Comparison of ENCODE assay signal across 8 cellular contexts in genomic region chr11:9759519-9760179, GRCh38.
DNase-seq lines count a peak whose midpoint lies in the region; ATAC-seq and TF ChIP-seq lines count a peak whose summit lies in the region.

No MANE protein-coding gene starts in this region.

- H3K4me1 ChIP-seq in ACC112 (ENCODE audit: control insufficient read depth, insufficient read depth, low read length, unreplicated experiment) (peaks cover 51% of the 10 kb centered on the region), parathyroid adenoma (peaks cover 7% of the 10 kb centered on the region), tibial artery (peaks cover 7 to 58% (median 36%) of the 10 kb centered on the region in 4 donors)

- peak; percentile 63 for ATAC-seq in GM18861 (IDR thresholded peaks at IDR 0.05; ENCODE audit: unreplicated experiment)
- peak; percentile 37 for ATAC-seq in HG03520 (IDR thresholded peaks at IDR 0.05; ENCODE audit: unreplicated experiment)

- POLR2A ChIA-PET in RWPE1 (lab: Yijun Ruan, JAX; ENCODE audit: low non-redundant PET): interaction anchor here (0.6 to 1.2 kb wide), 6 partner anchors 8 to 550 kb away, joined by 3 to 7 read pairs (median 3); no protein-coding TSS in a partner anchor

- H3K79me2 ChIP-seq in ACC112 (ENCODE audit: control insufficient read depth, insufficient read depth, low read length, unreplicated experiment): peaks cover 22% of the 10 kb centered on the region
- H3K79me2 ChIP-seq in parathyroid adenoma: no peaks in the 10 kb centered on the region

- TF ChIP-seq CTCF in RWPE1 (conservative IDR thresholded peaks at IDR 0.05; ENCODE audit: low read depth): no peak
- TF ChIP-seq CTCF in parathyroid adenoma (IDR thresholded peaks at IDR 0.05): no peak
- no peak for TF ChIP-seq CTCF in tibial artery (IDR thresholded peaks at IDR 0.05)

- no peaks in the 10 kb centered on the region for H3K9me3 ChIP-seq in parathyroid adenoma (ENCODE audit: control insufficient read depth, low read length)
- no peaks in the 10 kb centered on the region for H3K9me3 ChIP-seq in tibial artery

- CTCF ChIA-PET in RWPE1 (lab: Yijun Ruan, JAX): interaction anchor here (0.6 to 1.4 kb wide), 7 partner anchors 13 to 564 kb away, joined by 3 to 6 read pairs (median 3); no protein-coding TSS in a partner anchor

- H3K27me3 ChIP-seq in ACC112 (ENCODE audit: insufficient read depth, low read length) (no peaks in the 10 kb centered on the region), parathyroid adenoma (ENCODE audit: control insufficient read depth, insufficient read depth, low read length) (no peaks in the 10 kb centered on the region), tibial artery (no peaks in the 10 kb centered on the region)

- H3K27ac ChIP-seq in ACC112 (ENCODE audit: low read depth, low read length): peak overlapping the region; percentile 95
- H3K27ac ChIP-seq in RWPE1: peak overlapping the region; percentile 99
- H3K27ac ChIP-seq in parathyroid adenoma: peak overlapping the region; percentile 80
- peak overlapping the region; percentile 93 to 99 for H3K27ac ChIP-seq in tibial artery

- H3K4me3 ChIP-seq in ACC112 (ENCODE audit: low read depth, low read length) (peak overlapping the region; percentile 82), parathyroid adenoma (ENCODE audit: low read depth, low read length) (no peak overlapping the region), tibial artery (peak overlapping the region; percentile 57 to 91)

- intact Hi-C loops in tibial artery (cut with DNase I; ENCODE audit: low total_unique reads): loop anchor here (5.0 kb wide), 3 partner anchors 213 to 563 kb away; partner anchors contain the start of gene ADM

- DNase-seq in RWPE1 (ENCODE audit: low spot score) (peak; percentile 99), fibroblast of the conjunctiva (ENCODE audit: low read depth) (peak; percentile 96), tibial artery (peak; percentile 98 to 99)
- peak; percentile 89 for DNase-seq in activated T-helper 9 cell treated with anti-CD3 and anti-CD28 coated beads, Interleukin-2, amount 50 U/mL, for 16 hours (ENCODE audit: low read depth)

- H3K9ac ChIP-seq in parathyroid adenoma: no peak overlapping the region

- H3K4me2 ChIP-seq in parathyroid adenoma (ENCODE audit: low read length): peak overlapping the region; percentile 86

- H2AFZ ChIP-seq in ACC112 (ENCODE audit: low read length, unreplicated experiment) (peak overlapping the region; percentile 9), parathyroid adenoma (peak overlapping the region; percentile 93)

- H3K36me3 ChIP-seq in ACC112 (ENCODE audit: insufficient read depth, low read length) (0 out of 2 replicates have a peak, but pooled peaks cover 4% of the 10 kb centered on the region), parathyroid adenoma (ENCODE audit: control insufficient read depth, insufficient read depth, low read length) (no peaks in the 10 kb centered on the region), tibial artery (no peaks in the 10 kb centered on the region)
